In the genomic region with DNA sequence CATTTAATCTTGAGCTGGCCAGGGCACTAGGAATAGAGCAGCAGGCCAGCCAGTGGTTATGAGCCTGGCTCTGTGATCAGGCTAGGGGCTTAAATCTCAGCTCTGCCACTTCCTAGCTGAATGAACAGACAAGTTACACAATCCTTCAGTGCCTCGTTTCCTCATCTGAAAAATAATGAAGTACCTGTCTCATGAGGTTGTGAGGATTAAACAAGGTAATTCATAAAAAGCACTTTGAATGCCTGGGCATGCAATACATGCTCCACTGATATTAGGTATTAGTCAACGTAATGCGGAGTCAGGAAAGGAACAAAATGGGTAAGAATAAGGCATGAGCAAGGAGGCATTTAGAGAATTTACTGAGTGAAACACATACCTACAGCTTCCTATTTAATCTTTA, we compare ENCODE assay signal across 40 cellular contexts.
"Had no signal": no experiment of that assay in that cellular context is flagged by ENCODE, and none has a peak within 500 bp of the region (broad histone marks: within the 10 kb centered on the region; RNA-seq: fewer than 3 reads in every experiment).

No MANE protein-coding gene starts in this region.

- H3K4me3 Mint-ChIP-seq: activated naive CD4-positive, alpha-beta T cell treated with anti-CD3 and anti-CD28 coated beads for 36 hours; activated naive CD4-positive, alpha-beta T cell treated with anti-CD3 and anti-CD28 coated beads, Interleukin-2, amount 10 ng/mL, durations not matched to agents 7 days and 5 days; activated naive CD4-positive, alpha-beta T cell treated with anti-CD3 and anti-CD28 coated beads, Interleukin-2, amount 50 U/mL, for 24 hours; activated naive CD8-positive, alpha-beta T cell; activated naive CD8-positive, alpha-beta T cell treated with anti-CD3 and anti-CD28 coated beads for 36 hours; activated naive CD8-positive, alpha-beta T cell treated with anti-CD3 and anti-CD28 coated beads, Interleukin-2, amount 10 ng/mL, durations not matched to agents 7 days and 5 days; activated naive CD8-positive, alpha-beta T cell treated with anti-CD3 and anti-CD28 coated beads, Interleukin-2, amount 50 U/mL, for 24 hours; activated T-cell treated with anti-CD3 and anti-CD28 coated beads, Interleukin-2, amount 50 U/mL, for 24 hours; activated T-cell treated with anti-CD3 and anti-CD28 coated beads, Interleukin-2, amount 50 U/mL, for 4 hours; activated T-cell treated with anti-CD3 and anti-CD28 coated beads, Interleukin-2, amount 50 U/mL, for 72 hours; activated T-helper 1 cell treated with anti-CD3 and anti-CD28 coated beads, Interleukin-12 subunit alpha, Interleukin-12 subunit beta, Interleukin-2, Interleukin-4 antibody, amounts not matched to agents 30 ng/mL and 10 ng/mL and 1 ng/mL, durations not matched to agents 14 hours and 24 hours and 36 hours; activated T-helper 17 cell treated with anti-CD3 and anti-CD28 coated beads, Interleukin-2, amount 50 U/mL, for 72 hours; brain; central memory CD8-positive, alpha-beta T cell had no signal

- FAIRE-seq: bronchial epithelial cell had no signal

- H3K9me3 ChIP-seq: adrenal gland, ascending aorta, body of pancreas, breast epithelium had no signal

- H3K4me1 Mint-ChIP-seq: activated naive CD4-positive, alpha-beta T cell treated with anti-CD3 and anti-CD28 coated beads, Interleukin-2, amount 10 ng/mL, durations not matched to agents 7 days and 5 days; activated naive CD4-positive, alpha-beta T cell treated with anti-CD3 and anti-CD28 coated beads, Interleukin-2, amount 50 U/mL, for 24 hours; activated naive CD8-positive, alpha-beta T cell treated with anti-CD3 and anti-CD28 coated beads for 36 hours; activated naive CD8-positive, alpha-beta T cell treated with anti-CD3 and anti-CD28 coated beads, Interleukin-2, amount 10 ng/mL, durations not matched to agents 7 days and 5 days; activated naive CD8-positive, alpha-beta T cell treated with anti-CD3 and anti-CD28 coated beads, Interleukin-2, amount 50 U/mL, for 24 hours; activated T-helper 17 cell treated with anti-CD3 and anti-CD28 coated beads, Interleukin-2, amount 50 U/mL, for 72 hours; brain; central memory CD8-positive, alpha-beta T cell had no signal

- H3K27ac Mint-ChIP-seq: activated naive CD4-positive, alpha-beta T cell treated with anti-CD3 and anti-CD28 coated beads for 36 hours; activated naive CD4-positive, alpha-beta T cell treated with anti-CD3 and anti-CD28 coated beads, Interleukin-2, amount 10 ng/mL, durations not matched to agents 7 days and 5 days; activated naive CD4-positive, alpha-beta T cell treated with anti-CD3 and anti-CD28 coated beads, Interleukin-2, amount 50 U/mL, for 24 hours; activated naive CD4-positive, alpha-beta T cell treated with anti-CD3 and anti-CD28 coated beads, Interleukin-2, amount 50 U/mL, for 72 hours; activated naive CD8-positive, alpha-beta T cell; activated naive CD8-positive, alpha-beta T cell treated with anti-CD3 and anti-CD28 coated beads for 36 hours; activated naive CD8-positive, alpha-beta T cell treated with anti-CD3 and anti-CD28 coated beads, Interleukin-2, amount 50 U/mL, for 24 hours; activated T-cell treated with anti-CD3 and anti-CD28 coated beads, Interleukin-2, amount 50 U/mL, for 24 hours; activated T-cell treated with anti-CD3 and anti-CD28 coated beads, Interleukin-2, amount 50 U/mL, for 72 hours; activated T-helper 1 cell treated with anti-CD3 and anti-CD28 coated beads, Interleukin-12 subunit alpha, Interleukin-12 subunit beta, Interleukin-2, Interleukin-4 antibody, amounts not matched to agents 30 ng/mL and 10 ng/mL and 1 ng/mL, durations not matched to agents 14 hours and 24 hours and 36 hours; activated T-helper 17 cell treated with anti-CD3 and anti-CD28 coated beads, Interleukin-2, amount 50 U/mL, for 72 hours; activated T-helper 2 cell treated with anti-CD3 and anti-CD28 coated beads, Interferon-gamma antibody, Interleukin-2, Interleukin-4, amounts not matched to agents 10 μg/mL and 5 μg/mL and 100 μg/mL, durations not matched to agents 14 hours and 24 hours and 36 hours; brain had no signal

- ATAC-seq: activated naive CD4-positive, alpha-beta T cell treated with anti-CD3 and anti-CD28 coated beads, Interleukin-2, amount 50 U/mL, for 72 hours; activated naive CD8-positive, alpha-beta T cell treated with anti-CD3 and anti-CD28 coated beads, Interleukin-2, amount 50 U/mL, for 24 hours; activated T-cell treated with anti-CD3 and anti-CD28 coated beads, Interleukin-2, amount 50 U/mL, for 4 hours; activated T-cell treated with anti-CD3 and anti-CD28 coated beads, Interleukin-2, amount 50 U/mL, for 72 hours; activated T-helper 17 cell treated with anti-CD3 and anti-CD28 coated beads, Interleukin-2, amount 50 U/mL, for 72 hours; body of pancreas had no signal

- H3K27me3 ChIP-seq: adrenal gland, ascending aorta, body of pancreas, brain microvascular endothelial cell, breast epithelium had no signal

- H3K27ac ChIP-seq: adrenal gland, ascending aorta, body of pancreas, brain microvascular endothelial cell, breast epithelium, cardiac muscle cell had no signal

- H3K9me3 Mint-ChIP-seq: activated naive CD4-positive, alpha-beta T cell treated with anti-CD3 and anti-CD28 coated beads for 36 hours; activated naive CD4-positive, alpha-beta T cell treated with anti-CD3 and anti-CD28 coated beads, Interleukin-2, amount 10 ng/mL, durations not matched to agents 7 days and 5 days; activated naive CD4-positive, alpha-beta T cell treated with anti-CD3 and anti-CD28 coated beads, Interleukin-2, amount 50 U/mL, for 24 hours; activated naive CD8-positive, alpha-beta T cell treated with anti-CD3 and anti-CD28 coated beads for 36 hours; activated naive CD8-positive, alpha-beta T cell treated with anti-CD3 and anti-CD28 coated beads, Interleukin-2, amount 10 ng/mL, durations not matched to agents 7 days and 5 days; activated naive CD8-positive, alpha-beta T cell treated with anti-CD3 and anti-CD28 coated beads, Interleukin-2, amount 50 U/mL, for 24 hours; activated T-cell treated with anti-CD3 and anti-CD28 coated beads, Interleukin-2, amount 50 U/mL, for 24 hours; activated T-helper 1 cell treated with anti-CD3 and anti-CD28 coated beads, Interleukin-12 subunit alpha, Interleukin-12 subunit beta, Interleukin-2, Interleukin-4 antibody, amounts not matched to agents 30 ng/mL and 10 ng/mL and 1 ng/mL, durations not matched to agents 14 hours and 24 hours and 36 hours; activated T-helper 2 cell treated with anti-CD3 and anti-CD28 coated beads, Interferon-gamma antibody, Interleukin-2, Interleukin-4, amounts not matched to agents 10 μg/mL and 5 μg/mL and 100 μg/mL, durations not matched to agents 14 hours and 24 hours and 36 hours had no signal

- H3K36me3 ChIP-seq: adrenal gland, ascending aorta, brain microvascular endothelial cell, breast epithelium, cardiac muscle cell had no signal

- H3K4me3 ChIP-seq: adrenal gland, ascending aorta, body of pancreas, breast epithelium, cardiac muscle cell had no signal

- H3K4me1 ChIP-seq: ascending aorta, body of pancreas, breast epithelium had no signal

- DNase-seq: activated effector memory CD4-positive, alpha-beta T cell treated with anti-CD3 and anti-CD28 coated beads, Interleukin-2, amount 50 U/mL, for 16 hours; activated effector memory CD4-positive, alpha-beta T cell treated with Interleukin-2 at 50 U/mL for 16 hours; activated gamma-delta T cell; activated gamma-delta T cell treated with Interleukin-2 at 50 U/mL for 16 hours; activated naive CD4-positive, alpha-beta T cell; activated naive CD4-positive, alpha-beta T cell treated with anti-CD3 and anti-CD28 coated beads for 36 hours; activated naive CD4-positive, alpha-beta T cell treated with anti-CD3 and anti-CD28 coated beads, Interleukin-2, amount 10 ng/mL, durations not matched to agents 7 days and 5 days; activated naive CD4-positive, alpha-beta T cell treated with anti-CD3 and anti-CD28 coated beads, Interleukin-2, amount 50 U/mL, for 16 hours; activated naive CD4-positive, alpha-beta T cell treated with Interleukin-2 at 50 U/mL for 16 hours; activated naive CD8-positive, alpha-beta T cell treated with anti-CD3 and anti-CD28 coated beads for 36 hours; activated naive CD8-positive, alpha-beta T cell treated with anti-CD3 and anti-CD28 coated beads, Interleukin-2, amount 10 ng/mL, durations not matched to agents 7 days and 5 days; activated naive CD8-positive, alpha-beta T cell treated with anti-CD3 and anti-CD28 coated beads, Interleukin-2, amount 50 U/mL, for 24 hours; activated T-cell treated with anti-CD3 and anti-CD28 coated beads for 4 hours; activated T-cell treated with anti-CD3 and anti-CD28 coated beads, Interleukin-2, amount 50 U/mL, for 1 hour; activated T-cell treated with anti-CD3 and anti-CD28 coated beads, Interleukin-2, amount 50 U/mL, for 24 hours; activated T-cell treated with anti-CD3 and anti-CD28 coated beads, Interleukin-2, amount 50 U/mL, for 4 hours; activated T-cell treated with anti-CD3 and anti-CD28 coated beads, Interleukin-2, amount 50 U/mL, for 48 hours; activated T-cell treated with anti-CD3 and anti-CD28 coated beads, Interleukin-2, amount 50 U/mL, for 72 hours; adrenal gland; amniotic stem cell; amygdala; anterior cingulate cortex; aorta; body of pancreas; brain microvascular endothelial cell; caudate nucleus; central memory CD4-positive, alpha-beta T cell; cerebellar nuclear complex had no signal

- H3K27me3 Mint-ChIP-seq: activated naive CD4-positive, alpha-beta T cell treated with anti-CD3 and anti-CD28 coated beads, Interleukin-2, amount 10 ng/mL, durations not matched to agents 7 days and 5 days; activated naive CD4-positive, alpha-beta T cell treated with anti-CD3 and anti-CD28 coated beads, Interleukin-2, amount 50 U/mL, for 24 hours; activated naive CD8-positive, alpha-beta T cell treated with anti-CD3 and anti-CD28 coated beads, Interleukin-2, amount 50 U/mL, for 24 hours; activated T-cell treated with anti-CD3 and anti-CD28 coated beads, Interleukin-2, amount 50 U/mL, for 24 hours; central memory CD8-positive, alpha-beta T cell had no signal

- H3K36me3 Mint-ChIP-seq: activated naive CD4-positive, alpha-beta T cell treated with anti-CD3 and anti-CD28 coated beads, Interleukin-2, amount 10 ng/mL, durations not matched to agents 7 days and 5 days; activated naive CD4-positive, alpha-beta T cell treated with anti-CD3 and anti-CD28 coated beads, Interleukin-2, amount 50 U/mL, for 24 hours; activated naive CD4-positive, alpha-beta T cell treated with anti-CD3 and anti-CD28 coated beads, Interleukin-2, amount 50 U/mL, for 72 hours; activated naive CD8-positive, alpha-beta T cell; activated naive CD8-positive, alpha-beta T cell treated with anti-CD3 and anti-CD28 coated beads for 36 hours; activated naive CD8-positive, alpha-beta T cell treated with anti-CD3 and anti-CD28 coated beads, Interleukin-2, amount 10 ng/mL, durations not matched to agents 7 days and 5 days; brain had no signal
